ENCODE assay signal across 2 cellular contexts in genomic region chr3:106825962-106826605, GRCh38.
TF ChIP-seq lines count a peak whose summit lies in the region.

No MANE protein-coding gene starts in this region.

TF ChIP-seq in IMR-90, 13 proteins besides CTCF, POLR2A, EP300 and RAD21:
- TF ChIP-seq NFE2L2 (IDR thresholded peaks at IDR 0.05; ENCODE audit: low read depth, low read length) (peak; percentile 45; the same call in 1 of the 2 replicates), RCOR1 (IDR thresholded peaks at IDR 0.05; ENCODE audit: insufficient replicate concordance, low read length) (no peak)

TF ChIP-seq in H1, 55 proteins besides CTCF, POLR2A, EP300 and RAD21:
- TF ChIP-seq SIX5 (IDR thresholded peaks at IDR 0.05; ENCODE audit: low read depth, low read length) (no peak), CBX8 (IDR thresholded peaks at IDR 0.05; ENCODE audit: borderline replicate concordance, low read depth, low read length) (no peak), FOSL1 (IDR thresholded peaks at IDR 0.05; ENCODE audit: insufficient read depth, low read depth, low read length) (no peak), CTBP2 (IDR thresholded peaks at IDR 0.05; ENCODE audit: borderline replicate concordance, insufficient read depth, insufficient read length, low read length) (no peak), RFX5 (IDR thresholded peaks at IDR 0.05; ENCODE audit: borderline replicate concordance, low read depth, low read length) (no peak), PHF8 (conservative IDR thresholded peaks at IDR 0.05; ENCODE audit: low read depth, low read length) (no peak), SIN3A (conservative IDR thresholded peaks at IDR 0.05 in 1 of 2, IDR thresholded peaks at IDR 0.05 in 1 of 2; ENCODE audit: low read depth in 1 of 2, low read length in 2 of 2) (no peak), YY1 (IDR thresholded peaks at IDR 0.05; ENCODE audit: low read depth, low read length) (no peak)
